In genomic region chr9:124011460-124012301, GRCh38 we compare ENCODE assay signal across 8 cellular contexts. TPM values are rescaled to one million over a fixed set of nuclear protein-coding genes. Genes with fewer than 3 reads are reported as not detected.
A peak's percentile ranks its signal among the peaks of the same experiment; 100 is the strongest.
DNase-seq lines count a peak whose midpoint lies in the region; ATAC-seq and TF ChIP-seq lines count a peak whose summit lies in the region.

LHX2 (plus strand) TSS chr9:124011768; CDS start chr9:124012349, 581 bp downstream.

- peak; percentile 71 for DNase-seq in activated naive CD4-positive, alpha-beta T cell treated with anti-CD3 and anti-CD28 coated beads for 36 hours
- no peak for DNase-seq in activated naive CD4-positive, alpha-beta T cell treated with anti-CD3 and anti-CD28 coated beads, Interleukin-2, amount 50 U/mL, for 16 hours
- DNase-seq in MG63 (peak; percentile 94), SK-MEL-5 (ENCODE audit: low read depth, low spot score) (peak; percentile 35), erythroblast (lab: John Stamatoyannopoulos, UW) (peak; percentile 42 to 64), vagina (ENCODE audit: extremely low spot score in 2 of 2) (no peak)
- DNase-seq in naive thymus-derived CD4-positive, alpha-beta T cell, result no peak

- CTCF ChIA-PET in activated naive CD4-positive, alpha-beta T cell treated with anti-CD3 and anti-CD28 coated beads for 36 hours (lab: Charles Lee), result interaction anchor here (0.9 kb wide), 1 partner anchor 14 kb away, joined by 3 read pairs; no protein-coding TSS in a partner anchor
- CTCF ChIA-PET in naive thymus-derived CD4-positive, alpha-beta T cell (lab: Charles Lee), result no interaction called here

- no peaks in the 10 kb centered on the region for H3K9me3 ChIP-seq in MG63
- H3K9me3 ChIP-seq in naive thymus-derived CD4-positive, alpha-beta T cell (ENCODE audit: control insufficient read depth in 2 of 3, low read length in 3 of 3), result no peaks in the 10 kb centered on the region
- H3K9me3 ChIP-seq in vagina, result no peaks in the 10 kb centered on the region

- H3K4me3 ChIP-seq in MG63 (peak within 1 kb of the TSS; percentile 74), vagina (peak within 1 kb of the TSS; percentile 9 to 37)
- H3K4me3 ChIP-seq in naive thymus-derived CD4-positive, alpha-beta T cell (ENCODE audit: low read length), result no peak within 1 kb of the TSS

- in situ Hi-C loops in SK-MEL-5 (cut with HindIII; ENCODE audit: low pct_unique_long_range_greater_than_20kb, low sequenced_read_pairs), result no loop called here

- ATAC-seq in naive thymus-derived CD4-positive, alpha-beta T cell, result peak; percentile 41
- ATAC-seq in GM21825 (IDR thresholded peaks at IDR 0.05; ENCODE audit: unreplicated experiment), result no peak

- H3K36me3 ChIP-seq in MG63, result no peaks in the 10 kb centered on the region
- H3K36me3 ChIP-seq in naive thymus-derived CD4-positive, alpha-beta T cell (ENCODE audit: control insufficient read depth in 2 of 3, insufficient read depth in 3 of 3, low read length in 3 of 3), result no peaks in the 10 kb centered on the region
- no peaks in the 10 kb centered on the region for H3K36me3 ChIP-seq in vagina

- peaks cover 75% of the 10 kb centered on the region for H3K27me3 Mint-ChIP-seq in activated naive CD4-positive, alpha-beta T cell treated with anti-CD3 and anti-CD28 coated beads for 36 hours (ENCODE audit: low read depth)
- peaks cover 57 to 78% (median 68%) of the 10 kb centered on the region in 5 donors for H3K27me3 Mint-ChIP-seq in naive thymus-derived CD4-positive, alpha-beta T cell

- H3K4me3 Mint-ChIP-seq in activated naive CD4-positive, alpha-beta T cell treated with anti-CD3 and anti-CD28 coated beads for 36 hours, result peak within 1 kb of the TSS; percentile 43
- H3K4me3 Mint-ChIP-seq in naive thymus-derived CD4-positive, alpha-beta T cell, result peak within 1 kb of the TSS in 9 of 10 donors; percentile 23 to 72 (median 48)

- H3K4me1 Mint-ChIP-seq in activated naive CD4-positive, alpha-beta T cell treated with anti-CD3 and anti-CD28 coated beads for 36 hours (ENCODE audit: low read depth), result peaks cover 53% of the 10 kb centered on the region
- peaks cover 18 to 49% (median 36%) of the 10 kb centered on the region in 7 donors for H3K4me1 Mint-ChIP-seq in naive thymus-derived CD4-positive, alpha-beta T cell

- TF ChIP-seq POLR2A in erythroblast (IDR thresholded peaks at IDR 0.05; ENCODE audit: low read length), result no peak
- no peak for TF ChIP-seq POLR2A in vagina (IDR thresholded peaks at IDR 0.05)

- POLR2A ChIA-PET in naive thymus-derived CD4-positive, alpha-beta T cell (lab: Charles Lee), result no interaction called here

- intact Hi-C loops in activated naive CD4-positive, alpha-beta T cell treated with anti-CD3 and anti-CD28 coated beads for 36 hours (cut with micrococcal nuclease), result loop anchor here (1.0 kb wide), 1 partner anchor 8 kb away; no protein-coding TSS in a partner anchor
- intact Hi-C loops in naive thymus-derived CD4-positive, alpha-beta T cell (cut with micrococcal nuclease), result no loop called here
- intact Hi-C loops in vagina (cut with DNase I), result no loop called here

- H3K36me3 Mint-ChIP-seq in activated naive CD4-positive, alpha-beta T cell treated with anti-CD3 and anti-CD28 coated beads for 36 hours (ENCODE audit: low read depth), result no peaks in the 10 kb centered on the region
- H3K36me3 Mint-ChIP-seq in naive thymus-derived CD4-positive, alpha-beta T cell, result peaks cover 0 to 2% (median 0%) of the 10 kb centered on the region in 5 donors

- H3K9me3 Mint-ChIP-seq in activated naive CD4-positive, alpha-beta T cell treated with anti-CD3 and anti-CD28 coated beads for 36 hours, result no peaks in the 10 kb centered on the region
- peaks cover 0 to 4% (median 0%) of the 10 kb centered on the region in 11 donors for H3K9me3 Mint-ChIP-seq in naive thymus-derived CD4-positive, alpha-beta T cell

- no peak within 1 kb of the TSS for H3K27ac ChIP-seq in naive thymus-derived CD4-positive, alpha-beta T cell (ENCODE audit: low read depth, low read length)
- no peak within 1 kb of the TSS for H3K27ac ChIP-seq in vagina

- H3K27ac Mint-ChIP-seq in activated naive CD4-positive, alpha-beta T cell treated with anti-CD3 and anti-CD28 coated beads for 36 hours, result no peak within 1 kb of the TSS
- H3K27ac Mint-ChIP-seq in naive thymus-derived CD4-positive, alpha-beta T cell, result peak within 1 kb of the TSS in 1 of 9 donors; percentile 80

- peaks cover 28% of the 10 kb centered on the region for H3K27me3 ChIP-seq in MG63
- H3K27me3 ChIP-seq in naive thymus-derived CD4-positive, alpha-beta T cell (ENCODE audit: control insufficient read depth in 2 of 2, insufficient read depth in 2 of 2, low read length in 2 of 2), result peaks cover 11 to 29% of the 10 kb centered on the region in 2 donors
- H3K27me3 ChIP-seq in vagina, result peaks cover 37% of the 10 kb centered on the region

- no peak for TF ChIP-seq CTCF in vagina (IDR thresholded peaks at IDR 0.05)

- H3K4me1 ChIP-seq in naive thymus-derived CD4-positive, alpha-beta T cell (ENCODE audit: control insufficient read depth in 2 of 2, insufficient read depth in 2 of 2, low read length in 2 of 2), result peaks cover 3 to 4% of the 10 kb centered on the region in 2 donors
- peaks cover 55% of the 10 kb centered on the region for H3K4me1 ChIP-seq in vagina

RNA-seq across cellular contexts. Expression of gene LHX2, which starts in this region (rescaled TPM):
- not detected for total RNA-seq in activated naive CD4-positive, alpha-beta T cell treated with anti-CD3 and anti-CD28 coated beads for 36 hours
- total RNA-seq in MG63 (2014; rRNA removed; shearing (Covaris generic); ENCODE audit: low replicate concordance), result 0.49 and 0.74 TPM in 2 replicates
- total RNA-seq in SK-MEL-5 (2014; rRNA removed; shearing (Covaris generic)), result 0.43 TPM in 1 of 2 replicates, not detected in the other
- polyA plus RNA-seq in SK-MEL-5 (2015; cell fraction: cytosol; rRNA removed), result 0.57 and 1.5 TPM in 2 replicates
- 0.68 and 1.2 TPM in 2 replicates for polyA plus RNA-seq in SK-MEL-5 (2015; cell fraction: nucleus; rRNA removed)
- not detected for total RNA-seq in naive thymus-derived CD4-positive, alpha-beta T cell
- not detected for polyA plus RNA-seq in naive thymus-derived CD4-positive, alpha-beta T cell
- not detected for total RNA-seq in vagina

Comparison
In these comparisons a context has a peak if more than half of its experiments do, and no peak if none do; other contexts are left out.
1. Peak in DNase-seq in activated naive CD4-positive, alpha-beta T cell treated with anti-CD3 and anti-CD28 coated beads for 36 hours; RNA of the gene not detected or under 1 TPM.
2. Peak in DNase-seq and H3K4me3 ChIP-seq in MG63; RNA of the gene not detected or under 1 TPM.
3. Peak in ATAC-seq in naive thymus-derived CD4-positive, alpha-beta T cell; RNA of the gene not detected or under 1 TPM.
4. DNase-seq: peak in SK-MEL-5 (single experiment) and erythroblast (2 of 2); none in activated naive CD4-positive, alpha-beta T cell treated with anti-CD3 and anti-CD28 coated beads, Interleukin-2, amount 50 U/mL, for 16 hours (single experiment), naive thymus-derived CD4-positive, alpha-beta T cell (0 of 9) and vagina (0 of 2).